Comparison of ENCODE assay signal across 16 cellular contexts in genomic region chr13:80116107-80116506, GRCh38.
DNase-seq lines count a peak whose midpoint lies in the region; FAIRE-seq and TF ChIP-seq lines count a peak whose summit lies in the region.
"Had no signal": no experiment of that assay in that cellular context is flagged by ENCODE, and none has a peak within 500 bp of the region (broad histone marks: within the 10 kb centered on the region; RNA-seq: fewer than 3 reads in every experiment).

No MANE protein-coding gene starts in this region.

- DNase-seq in DMS 273 treated with DMSO at 0.1 percent for 48 hours (lab: John Stamatoyannopoulos, UW) (peak; percentile 27), NCI-H524 treated with DMSO at 0.1 percent for 48 hours (lab: John Stamatoyannopoulos, UW) (peak; percentile 59), endothelial cell of umbilical vein (ENCODE audit: low read depth, low spot score) (peak; percentile 10), osteoblast (ENCODE audit: insufficient read length, low spot score, missing footprints) (peak; percentile 36), NCI-H510A (lab: John Stamatoyannopoulos, UW) (no peak), SKM-1 (lab: John Stamatoyannopoulos, UW; ENCODE audit: unreplicated experiment) (no peak), globus pallidus (ENCODE audit: low spot score) (no peak)
- DNase-seq in activated naive CD4-positive, alpha-beta T cell treated with anti-CD3 and anti-CD28 coated beads for 36 hours, result no peak
- DNase-seq: activated T-cell treated with anti-CD3 and anti-CD28 coated beads, Interleukin-2, amount 50 U/mL, for 24 hours; gastrocnemius medialis; left ventricle myocardium inferior; NCI-H345; Right ventricle myocardium superior had no signal

- H3K4me3 Mint-ChIP-seq in activated naive CD4-positive, alpha-beta T cell treated with anti-CD3 and anti-CD28 coated beads for 36 hours, result no peak overlapping the region
- H3K4me3 Mint-ChIP-seq: activated T-cell treated with anti-CD3 and anti-CD28 coated beads, Interleukin-2, amount 50 U/mL, for 24 hours; stimulated activated effector memory CD8-positive, alpha-beta T cell treated with anti-CD3 and anti-CD28 coated beads, Interleukin-12 subunit alpha, Interleukin-12 subunit beta, amount 100 ng/mL, for 72 hours had no signal

- peaks cover 2% of the 10 kb centered on the region for H3K27me3 Mint-ChIP-seq in activated naive CD4-positive, alpha-beta T cell treated with anti-CD3 and anti-CD28 coated beads for 36 hours (ENCODE audit: low read depth)
- H3K27me3 Mint-ChIP-seq: activated T-cell treated with anti-CD3 and anti-CD28 coated beads, Interleukin-2, amount 50 U/mL, for 24 hours had no signal

- H3K36me3 Mint-ChIP-seq in activated naive CD4-positive, alpha-beta T cell treated with anti-CD3 and anti-CD28 coated beads for 36 hours (ENCODE audit: low read depth), result no peaks in the 10 kb centered on the region
- H3K36me3 Mint-ChIP-seq: stimulated activated effector memory CD8-positive, alpha-beta T cell treated with anti-CD3 and anti-CD28 coated beads, Interleukin-12 subunit alpha, Interleukin-12 subunit beta, amount 100 ng/mL, for 72 hours had no signal

- H3K9me3 ChIP-seq in endothelial cell of umbilical vein (replicated peaks; ENCODE audit: control insufficient read depth, insufficient read depth, low read length), result no peaks in the 10 kb centered on the region
- no peaks in the 10 kb centered on the region for H3K9me3 ChIP-seq in osteoblast (ENCODE audit: low read depth, low read length)
- H3K9me3 ChIP-seq: gastrocnemius medialis, neutrophil had no signal

- no TSS peak for BruUV-seq in endothelial cell of umbilical vein (replicated peaks; lab: Mats Ljungman, UMichigan)

- no peaks in the 10 kb centered on the region for H3K4me1 Mint-ChIP-seq in activated naive CD4-positive, alpha-beta T cell treated with anti-CD3 and anti-CD28 coated beads for 36 hours (ENCODE audit: low read depth)
- H3K4me1 Mint-ChIP-seq: stimulated activated effector memory CD8-positive, alpha-beta T cell treated with anti-CD3 and anti-CD28 coated beads, Interleukin-12 subunit alpha, Interleukin-12 subunit beta, amount 100 ng/mL, for 72 hours had no signal

- no peak overlapping the region for H3K4me2 ChIP-seq in endothelial cell of umbilical vein (ENCODE audit: insufficient read depth, low read length)
- H3K4me2 ChIP-seq in osteoblast (ENCODE audit: insufficient read depth, low read length), result no peak overlapping the region
- H3K4me2 ChIP-seq: KMS-11 had no signal

- no peaks in the 10 kb centered on the region for H3K4me1 ChIP-seq in endothelial cell of umbilical vein (ENCODE audit: control insufficient read depth, extremely low read depth, insufficient read depth, low read length)
- peaks cover 4% of the 10 kb centered on the region for H3K4me1 ChIP-seq in osteoblast (ENCODE audit: insufficient read depth, low read length)
- H3K4me1 ChIP-seq: gastrocnemius medialis, left ventricle myocardium inferior had no signal

- POLR2A ChIA-PET in endothelial cell of umbilical vein (lab: Charles Lee), result no interaction called here

- H3K27me3 ChIP-seq in endothelial cell of umbilical vein (ENCODE audit: control insufficient read depth in 2 of 2, insufficient read depth in 2 of 2, low read length in 2 of 2), result no peaks in the 10 kb centered on the region
- H3K27me3 ChIP-seq in osteoblast (ENCODE audit: insufficient read depth, low read length), result no peaks in the 10 kb centered on the region
- H3K27me3 ChIP-seq: gastrocnemius medialis, neutrophil had no signal

- no peak overlapping the region for H3K9ac ChIP-seq in endothelial cell of umbilical vein (replicated peaks; ENCODE audit: extremely low read depth, insufficient read depth, low read length)
- H3K9ac ChIP-seq: KMS-11 had no signal

- no peaks in the 10 kb centered on the region for H3K9me1 ChIP-seq in endothelial cell of umbilical vein (replicated peaks; ENCODE audit: control insufficient read depth, extremely low read depth, insufficient read depth, low read length)

- no peak overlapping the region for H3K27ac Mint-ChIP-seq in activated naive CD4-positive, alpha-beta T cell treated with anti-CD3 and anti-CD28 coated beads for 36 hours
- H3K27ac Mint-ChIP-seq: activated T-cell treated with anti-CD3 and anti-CD28 coated beads, Interleukin-2, amount 50 U/mL, for 24 hours; stimulated activated effector memory CD8-positive, alpha-beta T cell treated with anti-CD3 and anti-CD28 coated beads, Interleukin-12 subunit alpha, Interleukin-12 subunit beta, amount 100 ng/mL, for 72 hours had no signal

- FAIRE-seq in endothelial cell of umbilical vein (lab: Jason Lieb, UNC), result no peak

- no peaks in the 10 kb centered on the region for H4K20me1 ChIP-seq in endothelial cell of umbilical vein (replicated peaks; ENCODE audit: control insufficient read depth, extremely low read depth, insufficient read depth, low read length)
- H4K20me1 ChIP-seq in osteoblast (ENCODE audit: insufficient read depth, low read length), result no peaks in the 10 kb centered on the region

- no peak for TF ChIP-seq POLR2A in endothelial cell of umbilical vein (IDR thresholded peaks at IDR 0.05; ENCODE audit: low read depth, low read length)

- dilution Hi-C loops in endothelial cell of umbilical vein (cut with MboI; ENCODE audit: extremely low pct_ligation_motif_present, low sequenced_read_pairs), result no loop called here

- no peaks in the 10 kb centered on the region for H3K79me2 ChIP-seq in endothelial cell of umbilical vein (ENCODE audit: control insufficient read depth, insufficient read depth, low read length)
- no peaks in the 10 kb centered on the region for H3K79me2 ChIP-seq in osteoblast (ENCODE audit: insufficient read depth, low read length)

- TF ChIP-seq CTCF in endothelial cell of umbilical vein (IDR thresholded peaks at IDR 0.05; ENCODE audit: extremely low read depth in 1 of 2, insufficient read depth in 1 of 2, low read depth in 1 of 2, low read length in 2 of 2) (no peak), osteoblast (IDR thresholded peaks at IDR 0.05; ENCODE audit: extremely low read depth, low read depth, low read length) (no peak)

- intact Hi-C loops in endothelial cell of umbilical vein (cut with micrococcal nuclease), result no loop called here
- intact Hi-C loops in activated naive CD4-positive, alpha-beta T cell treated with anti-CD3 and anti-CD28 coated beads for 36 hours (cut with micrococcal nuclease), result no loop called here

- H3K27ac ChIP-seq in endothelial cell of umbilical vein (ENCODE audit: insufficient read depth, low read depth, low read length), result no peak overlapping the region
- H3K27ac ChIP-seq in osteoblast (ENCODE audit: low read depth, low read length), result no peak overlapping the region
- H3K27ac ChIP-seq: gastrocnemius medialis, KMS-11, left ventricle myocardium inferior, neutrophil had no signal

- no peaks in the 10 kb centered on the region for H3K9me3 Mint-ChIP-seq in activated naive CD4-positive, alpha-beta T cell treated with anti-CD3 and anti-CD28 coated beads for 36 hours
- H3K9me3 Mint-ChIP-seq: activated T-cell treated with anti-CD3 and anti-CD28 coated beads, Interleukin-2, amount 50 U/mL, for 24 hours had no signal

- H3K4me3 ChIP-seq in endothelial cell of umbilical vein (replicated peaks in 1 of 3; ENCODE audit: insufficient read depth in 1 of 3, low read depth in 1 of 3, low read length in 3 of 3) (no peak overlapping the region), osteoblast (ENCODE audit: insufficient read depth, low read length) (no peak overlapping the region)
- H3K4me3 ChIP-seq: gastrocnemius medialis, left ventricle myocardium inferior had no signal

- H2AFZ ChIP-seq in endothelial cell of umbilical vein (ENCODE audit: low read depth, low read length), result no peak overlapping the region
- no peak overlapping the region for H2AFZ ChIP-seq in osteoblast (ENCODE audit: low read length)

- CTCF ChIA-PET in endothelial cell of umbilical vein (lab: Charles Lee), result interaction anchor here (1.0 to 1.9 kb wide), 7 partner anchors 11 to 437 kb away, joined by 3 to 5 read pairs (median 4); no protein-coding TSS in a partner anchor
- CTCF ChIA-PET in activated naive CD4-positive, alpha-beta T cell treated with anti-CD3 and anti-CD28 coated beads for 36 hours (lab: Charles Lee), result interaction anchor here (1.4 kb wide), 1 partner anchor 9 kb away, joined by 4 read pairs; no protein-coding TSS in a partner anchor

- H3K36me3 ChIP-seq in endothelial cell of umbilical vein (ENCODE audit: control insufficient read depth in 2 of 2, extremely low read depth in 1 of 2, insufficient read depth in 2 of 2, low read length in 2 of 2) (no peaks in the 10 kb centered on the region), osteoblast (ENCODE audit: insufficient read depth, low read length) (no peaks in the 10 kb centered on the region)
- H3K36me3 ChIP-seq: gastrocnemius medialis, left ventricle myocardium inferior, neutrophil had no signal

TF ChIP-seq in endothelial cell of umbilical vein, 7 proteins besides CTCF, POLR2A, EP300 and RAD21:
- TF ChIP-seq POLR2AphosphoS5 (IDR thresholded peaks at IDR 0.05; ENCODE audit: insufficient read depth, low read depth, low read length) (no peak), MYC (IDR thresholded peaks at IDR 0.05; ENCODE audit: low read depth, low read length) (no peak), FOS (IDR thresholded peaks at IDR 0.05; ENCODE audit: borderline replicate concordance, insufficient read depth, low read length) (peak; percentile 34), GATA2 (IDR thresholded peaks at IDR 0.05; ENCODE audit: insufficient read depth, insufficient read length, low read depth, low read length) (no peak)
- TF ChIP-seq, protein P1, sequence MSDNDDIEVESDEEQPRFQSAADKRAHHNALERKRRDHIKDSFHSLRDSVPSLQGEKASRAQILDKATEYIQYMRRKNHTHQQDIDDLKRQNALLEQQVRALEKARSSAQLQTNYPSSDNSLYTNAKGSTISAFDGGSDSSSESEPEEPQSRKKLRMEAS (IDR thresholded peaks at IDR 0.05; ENCODE audit: insufficient read depth, insufficient read length), result no peak

Comparison
In these comparisons a context has a peak if more than half of its experiments do, and no peak if none do; other contexts are left out.
1. DNase-seq: peak in DMS 273 treated with DMSO at 0.1 percent for 48 hours (single experiment), NCI-H524 treated with DMSO at 0.1 percent for 48 hours (single experiment), endothelial cell of umbilical vein (single experiment) and osteoblast (single experiment); none in NCI-H510A (single experiment), SKM-1 (single experiment), activated naive CD4-positive, alpha-beta T cell treated with anti-CD3 and anti-CD28 coated beads for 36 hours (single experiment) and globus pallidus (single experiment).